Comparison of ENCODE assay signal across 14 cellular contexts in genomic region chr19:39083599-39083982, GRCh38. TPM values are rescaled to one million over a fixed set of nuclear protein-coding genes. Genes with fewer than 3 reads are reported as not detected.
DNase-seq lines count a peak whose midpoint lies in the region; ATAC-seq, FAIRE-seq and TF ChIP-seq lines count a peak whose summit lies in the region.
"Had no signal": no experiment of that assay in that cellular context is flagged by ENCODE, and none has a peak within 500 bp of the region (broad histone marks: within the 10 kb centered on the region; RNA-seq: fewer than 3 reads in every experiment).

No MANE protein-coding gene starts in this region.

- ATAC-seq in SK-N-SH treated with all-trans-retinoic acid at 6 μM for 48 hours (peak; percentile 40), HG03442 (IDR thresholded peaks at IDR 0.05; ENCODE audit: unreplicated experiment) (no peak)

- no peaks in the 10 kb centered on the region for H3K36me3 ChIP-seq in endothelial cell of umbilical vein (ENCODE audit: control insufficient read depth in 2 of 2, extremely low read depth in 1 of 2, insufficient read depth in 2 of 2, low read length in 2 of 2)
- H3K36me3 ChIP-seq in osteoblast (ENCODE audit: insufficient read depth, low read length): no peaks in the 10 kb centered on the region
- H3K36me3 ChIP-seq: colonic mucosa had no signal

- intact Hi-C loops in Calu3 (cut with micrococcal nuclease; ENCODE audit: unreplicated experiment): no loop called here
- intact Hi-C loops in endothelial cell of umbilical vein (cut with micrococcal nuclease): loop anchor here (1.0 kb wide), 1 partner anchor 10 kb away; no protein-coding TSS in a partner anchor

- H2AFZ ChIP-seq in endothelial cell of umbilical vein (ENCODE audit: low read depth, low read length) (peak overlapping the region; percentile 72), osteoblast (ENCODE audit: low read length) (peak overlapping the region; percentile 18)

- no peaks in the 10 kb centered on the region for H3K27me3 Mint-ChIP-seq in Calu3 (ENCODE audit: unreplicated experiment)

- H3K27me3 ChIP-seq in endothelial cell of umbilical vein (ENCODE audit: control insufficient read depth in 2 of 2, insufficient read depth in 2 of 2, low read length in 2 of 2) (no peaks in the 10 kb centered on the region), osteoblast (ENCODE audit: insufficient read depth, low read length) (no peaks in the 10 kb centered on the region)

- TF ChIP-seq POLR2A in endothelial cell of umbilical vein (IDR thresholded peaks at IDR 0.05; ENCODE audit: low read depth, low read length): no peak

- TF ChIP-seq CTCF in Calu3 (IDR thresholded peaks at IDR 0.05; ENCODE audit: unreplicated experiment) (no peak), endothelial cell of umbilical vein (IDR thresholded peaks at IDR 0.05; ENCODE audit: extremely low read depth in 1 of 2, insufficient read depth in 1 of 2, low read depth in 1 of 2, low read length in 2 of 2) (no peak), osteoblast (IDR thresholded peaks at IDR 0.05; ENCODE audit: extremely low read depth, low read depth, low read length) (no peak)

- CTCF ChIA-PET in Calu3 (lab: Charles Lee) (interaction anchor here (0.6 to 1.0 kb wide), 4 partner anchors 12 to 416 kb away, joined by 3 to 7 read pairs (median 3); no protein-coding TSS in a partner anchor), endothelial cell of umbilical vein (lab: Charles Lee) (interaction anchor here (1.0 to 1.9 kb wide), 6 partner anchors 10 to 121 kb away, joined by 3 to 8 read pairs (median 4); no protein-coding TSS in a partner anchor)

- H3K27ac Mint-ChIP-seq in Calu3 (ENCODE audit: unreplicated experiment): peak overlapping the region; percentile 85

- DNase-seq in Calu3 (no peak), endothelial cell of umbilical vein (ENCODE audit: low read depth, low spot score) (peak; percentile 14), osteoblast (ENCODE audit: insufficient read length, low spot score, missing footprints) (no peak), NCI-H1048 (lab: John Stamatoyannopoulos, UW) (no peak), DMS153 treated with DMSO at 0.1 percent for 48 hours (lab: John Stamatoyannopoulos, UW; ENCODE audit: unreplicated experiment) (no peak), germinal center (ENCODE audit: low spot score) (no peak)
- DNase-seq: colonic mucosa, kidney glomerular epithelial cell, NCI-H187 treated with DMSO at 0.1 percent for 48 hours, right cardiac atrium had no signal

- no peak overlapping the region for H3K9ac ChIP-seq in endothelial cell of umbilical vein (replicated peaks; ENCODE audit: extremely low read depth, insufficient read depth, low read length)

- H3K4me3 Mint-ChIP-seq in Calu3 (ENCODE audit: low read depth, unreplicated experiment): peak overlapping the region; percentile 84

- FAIRE-seq in endothelial cell of umbilical vein (lab: Jason Lieb, UNC): no peak
- FAIRE-seq: H54 had no signal

- dilution Hi-C loops in endothelial cell of umbilical vein (cut with MboI; ENCODE audit: extremely low pct_ligation_motif_present, low sequenced_read_pairs): no loop called here

- H3K36me3 Mint-ChIP-seq in Calu3 (ENCODE audit: insufficient read depth, unreplicated experiment): peaks cover 42% of the 10 kb centered on the region

- no peaks in the 10 kb centered on the region for H3K9me1 ChIP-seq in endothelial cell of umbilical vein (replicated peaks; ENCODE audit: control insufficient read depth, extremely low read depth, insufficient read depth, low read length)

- BruUV-seq in Calu3 (replicated peaks; lab: Mats Ljungman, UMichigan): no TSS peak
- BruUV-seq in endothelial cell of umbilical vein (replicated peaks; lab: Mats Ljungman, UMichigan): no TSS peak

- peaks cover 14% of the 10 kb centered on the region for H3K4me1 ChIP-seq in endothelial cell of umbilical vein (ENCODE audit: control insufficient read depth, extremely low read depth, insufficient read depth, low read length)
- peaks cover 13% of the 10 kb centered on the region for H3K4me1 ChIP-seq in osteoblast (ENCODE audit: insufficient read depth, low read length)
- H3K4me1 ChIP-seq: colonic mucosa had no signal

- no peaks in the 10 kb centered on the region for H3K9me3 ChIP-seq in endothelial cell of umbilical vein (replicated peaks; ENCODE audit: control insufficient read depth, insufficient read depth, low read length)
- no peaks in the 10 kb centered on the region for H3K9me3 ChIP-seq in osteoblast (ENCODE audit: low read depth, low read length)
- H3K9me3 ChIP-seq: colonic mucosa had no signal

- no peaks in the 10 kb centered on the region for H3K9me3 Mint-ChIP-seq in Calu3 (ENCODE audit: low read depth, unreplicated experiment)

- H3K4me2 ChIP-seq in endothelial cell of umbilical vein (ENCODE audit: insufficient read depth, low read length) (peak overlapping the region; percentile 87), osteoblast (ENCODE audit: insufficient read depth, low read length) (peak overlapping the region; percentile 87)

- POLR2A ChIA-PET in endothelial cell of umbilical vein (lab: Charles Lee): no interaction called here

- H3K4me3 ChIP-seq in endothelial cell of umbilical vein (replicated peaks in 1 of 3; ENCODE audit: insufficient read depth in 1 of 3, low read depth in 1 of 3, low read length in 3 of 3) (peak overlapping the region; percentile 7 to 24 (median 15)), osteoblast (ENCODE audit: insufficient read depth, low read length) (peak overlapping the region; percentile 72)
- H3K4me3 ChIP-seq: colonic mucosa had no signal

- H4K20me1 ChIP-seq in endothelial cell of umbilical vein (replicated peaks; ENCODE audit: control insufficient read depth, extremely low read depth, insufficient read depth, low read length) (no peaks in the 10 kb centered on the region), osteoblast (ENCODE audit: insufficient read depth, low read length) (no peaks in the 10 kb centered on the region)

- H3K4me1 Mint-ChIP-seq in Calu3 (ENCODE audit: low read depth, unreplicated experiment): peaks cover 33% of the 10 kb centered on the region

- no peak overlapping the region for H3K27ac ChIP-seq in endothelial cell of umbilical vein (ENCODE audit: insufficient read depth, low read depth, low read length)
- no peak overlapping the region for H3K27ac ChIP-seq in osteoblast (ENCODE audit: low read depth, low read length)
- H3K27ac ChIP-seq: colonic mucosa, HL-60 had no signal

- H3K79me2 ChIP-seq in endothelial cell of umbilical vein (ENCODE audit: control insufficient read depth, insufficient read depth, low read length): no peaks in the 10 kb centered on the region
- no peaks in the 10 kb centered on the region for H3K79me2 ChIP-seq in osteoblast (ENCODE audit: insufficient read depth, low read length)

TF ChIP-seq in SK-N-SH treated with all-trans-retinoic acid at 6 μM for 48 hours, 23 proteins besides CTCF, POLR2A, EP300 and RAD21 (continues in another document):
- TF ChIP-seq RARB (CRISPR knock-in tag; IDR thresholded peaks at IDR 0.05) (no peak), TOX (CRISPR knock-in tag; IDR thresholded peaks at IDR 0.05; ENCODE audit: borderline replicate concordance) (no peak), ZNF565 (CRISPR knock-in tag; conservative IDR thresholded peaks at IDR 0.05; ENCODE audit: low read depth) (no peak)

TF ChIP-seq in endothelial cell of umbilical vein, 7 proteins besides CTCF, POLR2A, EP300 and RAD21 (continues in another document):
- no peak for TF ChIP-seq POLR2AphosphoS5 (IDR thresholded peaks at IDR 0.05; ENCODE audit: insufficient read depth, low read depth, low read length)
- no peak for TF ChIP-seq JUN (IDR thresholded peaks at IDR 0.05; ENCODE audit: borderline replicate concordance, insufficient read depth, insufficient read length, low read depth)
- no peak for TF ChIP-seq MYC (IDR thresholded peaks at IDR 0.05; ENCODE audit: low read depth, low read length)
- TF ChIP-seq GATA2 (IDR thresholded peaks at IDR 0.05; ENCODE audit: insufficient read depth, insufficient read length, low read depth, low read length): no peak
- no peak for TF ChIP-seq MAX (IDR thresholded peaks at IDR 0.05; ENCODE audit: insufficient read depth, insufficient read length)

RNA-seq across cellular contexts. Expression of gene ACP7, which starts 0.6 kb away (rescaled TPM):
- total RNA-seq in Calu3 (2022) (6.6 and 9.5 TPM in 2 replicates), endothelial cell of umbilical vein (0.18 and 0.49 TPM in 2 replicates), osteoblast (0.29 TPM in 1 of 2 replicates, not detected in the other)
- polyA plus RNA-seq in endothelial cell of umbilical vein: 0.03 and 0.04 TPM in 2 replicates
- polyA plus RNA-seq in endothelial cell of umbilical vein (2011; cell fraction: cytosol; rRNA removed): 0.04 and 0.08 TPM in 2 replicates
- polyA plus RNA-seq in endothelial cell of umbilical vein (2011; cell fraction: nucleus; rRNA removed): 0.04 and 0.05 TPM in 2 replicates
- 0.25 TPM in 1 of 2 replicates, not detected in the other for polyA plus RNA-seq in endothelial cell of umbilical vein (2012)
- polyA minus RNA-seq in endothelial cell of umbilical vein: not detected in 2 replicates
- polyA minus RNA-seq in endothelial cell of umbilical vein (2011; cell fraction: cytosol; rRNA and poly(A)+ RNA removed): not detected
- not detected in 2 replicates for polyA minus RNA-seq in endothelial cell of umbilical vein (2011; cell fraction: nucleus; rRNA and poly(A)+ RNA removed)
- total RNA-seq: colonic mucosa, right cardiac atrium had no signal
- polyA plus RNA-seq: right cardiac atrium had no signal

RNA-seq across cellular contexts. Expression of gene PAK4, which starts 42.0 kb away (rescaled TPM):
- total RNA-seq in Calu3 (2022) (75.7 and 89.2 TPM in 2 replicates), endothelial cell of umbilical vein (49.6 and 55.4 TPM in 2 replicates), osteoblast (6.8 and 9.4 TPM in 2 replicates)
- polyA plus RNA-seq in endothelial cell of umbilical vein: 39.8 and 48.4 TPM in 2 replicates
- 24.3 and 32.3 TPM in 2 replicates for polyA plus RNA-seq in endothelial cell of umbilical vein (2011; cell fraction: cytosol; rRNA removed)
- polyA plus RNA-seq in endothelial cell of umbilical vein (2011; cell fraction: nucleus; rRNA removed): 24.1 and 24.3 TPM in 2 replicates
- 26.5 and 39.9 TPM in 2 replicates for polyA plus RNA-seq in endothelial cell of umbilical vein (2012)
- polyA minus RNA-seq in endothelial cell of umbilical vein: 21.3 and 22.5 TPM in 2 replicates
- 28.0 TPM for polyA minus RNA-seq in endothelial cell of umbilical vein (2011; cell fraction: cytosol; rRNA and poly(A)+ RNA removed)
- polyA minus RNA-seq in endothelial cell of umbilical vein (2011; cell fraction: nucleus; rRNA and poly(A)+ RNA removed): 14.5 and 29.1 TPM in 2 replicates

RNA-seq across cellular contexts. Expression of gene FBXO27, which starts 51.2 kb away (rescaled TPM):
- total RNA-seq in Calu3 (2022) (9.6 and 14.6 TPM in 2 replicates), endothelial cell of umbilical vein (4.2 and 6.5 TPM in 2 replicates), osteoblast (4.7 and 5.0 TPM in 2 replicates)
- polyA plus RNA-seq in endothelial cell of umbilical vein: 3.5 and 4.9 TPM in 2 replicates
- 2.5 and 3.0 TPM in 2 replicates for polyA plus RNA-seq in endothelial cell of umbilical vein (2011; cell fraction: cytosol; rRNA removed)
- polyA plus RNA-seq in endothelial cell of umbilical vein (2011; cell fraction: nucleus; rRNA removed): 0.63 and 1.5 TPM in 2 replicates
- polyA plus RNA-seq in endothelial cell of umbilical vein (2012): 2.9 and 4.7 TPM in 2 replicates
- polyA minus RNA-seq in endothelial cell of umbilical vein: 4.7 and 9.5 TPM in 2 replicates
- not detected for polyA minus RNA-seq in endothelial cell of umbilical vein (2011; cell fraction: cytosol; rRNA and poly(A)+ RNA removed)
- 0.91 and 2.4 TPM in 2 replicates for polyA minus RNA-seq in endothelial cell of umbilical vein (2011; cell fraction: nucleus; rRNA and poly(A)+ RNA removed)
